ENCODE assay signal across 10 cellular contexts in the genomic region with DNA sequence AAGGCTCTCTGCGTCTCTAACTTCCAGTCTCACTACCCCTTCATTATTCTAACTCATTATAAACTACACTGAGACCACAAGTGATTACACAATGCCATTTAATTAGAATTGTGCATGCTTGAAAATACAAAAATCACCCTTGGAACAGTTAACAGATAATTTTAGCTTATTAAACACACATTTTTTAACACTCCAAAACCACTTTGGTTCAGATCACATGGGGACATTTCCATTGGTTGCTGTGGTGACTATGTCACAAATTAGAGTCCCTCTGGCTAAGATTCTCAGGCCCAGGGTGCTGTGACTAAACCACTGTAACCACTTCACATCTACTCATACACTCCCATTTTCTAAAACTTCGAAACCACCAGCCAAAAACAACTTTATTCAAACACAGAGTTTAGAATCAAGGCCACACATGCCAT. TPM values are rescaled to one million over a fixed set of nuclear protein-coding genes. Genes with fewer than 3 reads are reported as not detected.
DNase-seq lines count a peak whose midpoint lies in the region; ATAC-seq lines count a peak whose summit lies in the region.
"Had no signal": no experiment of that assay in that cellular context is flagged by ENCODE, and none has a peak within 500 bp of the region (broad histone marks: within the 10 kb centered on the region; RNA-seq: fewer than 3 reads in every experiment).

No MANE protein-coding gene starts in this region.

- no peaks in the 10 kb centered on the region for H3K27me3 Mint-ChIP-seq in activated T-helper 2 cell treated with anti-CD3 and anti-CD28 coated beads, Interferon-gamma antibody, Interleukin-2, Interleukin-4, amounts not matched to agents 10 μg/mL and 5 μg/mL and 100 μg/mL, durations not matched to agents 14 hours and 24 hours and 36 hours (ENCODE audit: low read depth)

- no peak overlapping the region for H3K4me3 ChIP-seq in Jurkat, Clone E6-1 (ENCODE audit: low read length)
- H3K4me3 ChIP-seq in right cardiac atrium (ENCODE audit: low read length) = no peak overlapping the region
- H3K4me3 ChIP-seq: ovary had no signal

- H3K4me3 Mint-ChIP-seq in activated T-helper 2 cell treated with anti-CD3 and anti-CD28 coated beads, Interferon-gamma antibody, Interleukin-2, Interleukin-4, amounts not matched to agents 10 μg/mL and 5 μg/mL and 100 μg/mL, durations not matched to agents 14 hours and 24 hours and 36 hours (ENCODE audit: low read depth) = peak overlapping the region; percentile 15

- H3K36me3 Mint-ChIP-seq in activated T-helper 2 cell treated with anti-CD3 and anti-CD28 coated beads, Interferon-gamma antibody, Interleukin-2, Interleukin-4, amounts not matched to agents 10 μg/mL and 5 μg/mL and 100 μg/mL, durations not matched to agents 14 hours and 24 hours and 36 hours (ENCODE audit: low read depth) = peaks cover 12% of the 10 kb centered on the region

- H3K4me1 ChIP-seq in right cardiac atrium (ENCODE audit: control insufficient read depth, insufficient read depth, low read length) = peaks cover 10% of the 10 kb centered on the region

- peaks cover 71% of the 10 kb centered on the region for H3K4me1 Mint-ChIP-seq in activated T-helper 2 cell treated with anti-CD3 and anti-CD28 coated beads, Interferon-gamma antibody, Interleukin-2, Interleukin-4, amounts not matched to agents 10 μg/mL and 5 μg/mL and 100 μg/mL, durations not matched to agents 14 hours and 24 hours and 36 hours (ENCODE audit: low read depth)

- H3K9me3 Mint-ChIP-seq in activated T-helper 2 cell treated with anti-CD3 and anti-CD28 coated beads, Interferon-gamma antibody, Interleukin-2, Interleukin-4, amounts not matched to agents 10 μg/mL and 5 μg/mL and 100 μg/mL, durations not matched to agents 14 hours and 24 hours and 36 hours = no peaks in the 10 kb centered on the region

- no peak overlapping the region for H3K27ac ChIP-seq in right cardiac atrium (ENCODE audit: low read length)
- H3K27ac ChIP-seq: ovary had no signal

- peak; percentile 27 for DNase-seq in Jurkat, Clone E6-1 (ENCODE audit: low read depth, low spot score)
- no peak for DNase-seq in activated T-helper 2 cell treated with anti-CD3 and anti-CD28 coated beads, Interferon-gamma antibody, Interleukin-2, Interleukin-4, amounts not matched to agents 10 μg/mL and 5 μg/mL and 100 μg/mL, durations not matched to agents 14 hours and 24 hours and 36 hours (ENCODE audit: low spot score)
- peak; percentile 24 to 41 for DNase-seq in stimulated activated CD4-positive, alpha-beta T cell treated with anti-CD3 and anti-CD28 coated beads, Interleukin-2, amount 100 ng/mL, for 24 hours
- no peak for DNase-seq in glomerular visceral epithelial cell (ENCODE audit: extremely low spot score)
- no peak for DNase-seq in right cardiac atrium
- DNase-seq in SHP77 (lab: John Stamatoyannopoulos, UW) = no peak
- DNase-seq: activated CD4-positive, CD25-positive, alpha-beta regulatory T cell treated with anti-CD3 and anti-CD28 coated beads, Interleukin-2, amount 50 U/mL, for 72 hours; NCI-H510A; ovary had no signal

- WGBS in right cardiac atrium = 47% methylated on average over 2 of the region's 2 CpGs

- H3K27me3 ChIP-seq in right cardiac atrium (ENCODE audit: control insufficient read depth, insufficient read depth) = no peaks in the 10 kb centered on the region
- H3K27me3 ChIP-seq: ovary had no signal

- peak overlapping the region; percentile 87 for H3K27ac Mint-ChIP-seq in activated T-helper 2 cell treated with anti-CD3 and anti-CD28 coated beads, Interferon-gamma antibody, Interleukin-2, Interleukin-4, amounts not matched to agents 10 μg/mL and 5 μg/mL and 100 μg/mL, durations not matched to agents 14 hours and 24 hours and 36 hours

- ATAC-seq in GM18520 (IDR thresholded peaks at IDR 0.05; ENCODE audit: unreplicated experiment) (peak; percentile 55), right cardiac atrium (no peak)

- H3K9me3 ChIP-seq in right cardiac atrium (ENCODE audit: control insufficient read depth, low read length) = no peaks in the 10 kb centered on the region
- H3K9me3 ChIP-seq: ovary had no signal

- intact Hi-C loops in activated T-helper 2 cell treated with anti-CD3 and anti-CD28 coated beads, Interferon-gamma antibody, Interleukin-2, Interleukin-4, amounts not matched to agents 10 μg/mL and 5 μg/mL and 100 μg/mL, durations not matched to agents 14 hours and 24 hours and 36 hours (cut with micrococcal nuclease) = loop anchor here (2.0 to 5.0 kb wide), 3 partner anchors 46 to 143 kb away; no protein-coding TSS in a partner anchor
- intact Hi-C loops in right cardiac atrium (cut with DNase I) = no loop called here

RNA-seq across cellular contexts. Expression of a gene that starts 43.0 kb away (rescaled TPM):
- polyA plus RNA-seq in Jurkat, Clone E6-1 (2012; ENCODE audit: insufficient read depth, insufficient read length) = 39.3 TPM
- 99.9 and 105 TPM in 2 replicates for total RNA-seq in activated T-helper 2 cell treated with anti-CD3 and anti-CD28 coated beads, Interferon-gamma antibody, Interleukin-2, Interleukin-4, amounts not matched to agents 10 μg/mL and 5 μg/mL and 100 μg/mL, durations not matched to agents 14 hours and 24 hours and 36 hours
- 100 to 1,000 TPM in 1 of 4 donors, 10 to 100 TPM in 3; 76.6 to 106 (median 88.0) TPM for total RNA-seq in right cardiac atrium
- 33.1 TPM for polyA plus RNA-seq in right cardiac atrium

Comparison
In these comparisons a context has a peak if more than half of its experiments do, and no peak if none do; other contexts are left out.
1. DNase-seq: peak in Jurkat, Clone E6-1 (single experiment) and stimulated activated CD4-positive, alpha-beta T cell treated with anti-CD3 and anti-CD28 coated beads, Interleukin-2, amount 100 ng/mL, for 24 hours (2 of 2); none in activated T-helper 2 cell treated with anti-CD3 and anti-CD28 coated beads, Interferon-gamma antibody, Interleukin-2, Interleukin-4, amounts not matched to agents 10 μg/mL and 5 μg/mL and 100 μg/mL, durations not matched to agents 14 hours and 24 hours and 36 hours (single experiment), glomerular visceral epithelial cell (single experiment), right cardiac atrium (0 of 3) and SHP77 (0 of 2).